Comparison of ENCODE assay signal across 8 cellular contexts in genomic region chr12:76470028-76470939, GRCh38.
DNase-seq lines count a peak whose midpoint lies in the region; ATAC-seq, FAIRE-seq and TF ChIP-seq lines count a peak whose summit lies in the region.

No MANE protein-coding gene starts in this region.

- no peaks in the 10 kb centered on the region for H3K9me1 ChIP-seq in K562 (ENCODE audit: control insufficient read depth, insufficient read depth, low read length)

- no peaks in the 10 kb centered on the region for H3K9me3 ChIP-seq in K562 (replicated peaks; ENCODE audit: control insufficient read depth, insufficient read depth, low read depth, low read length)

- FAIRE-seq in K562 (lab: Jason Lieb, UNC), result peak; percentile 78

- CTCF ChIA-PET in K562 (lab: Yijun Ruan, JAX; ENCODE audit: low intra/inter-chr PET ratio), result no interaction called here

- H3K27ac ChIP-seq in K562 (ENCODE audit: extremely low read depth, low read depth, low read length), result no peak overlapping the region

- no peaks in the 10 kb centered on the region for H3K27me3 ChIP-seq in K562 (ENCODE audit: control insufficient read depth in 2 of 2, insufficient read depth in 2 of 2, low read length in 2 of 2)

- H3K4me3 ChIP-seq in K562, result no peak overlapping the region

- TF ChIP-seq RAD21 in K562 (CRISPR knock-in tag; conservative IDR thresholded peaks at IDR 0.05 in 1 of 2, IDR thresholded peaks at IDR 0.05 in 1 of 2), result no peak

- BruUV-seq in K562 (replicated peaks; lab: Mats Ljungman, UMichigan), result no TSS peak

- H3K79me2 ChIP-seq in K562 (ENCODE audit: control insufficient read depth, insufficient read depth, low read length), result peaks cover 28% of the 10 kb centered on the region

- TF ChIP-seq POLR2A in K562 (conservative IDR thresholded peaks at IDR 0.05), result no peak

- POLR2A ChIA-PET in K562 (lab: Yijun Ruan, JAX), result no interaction called here

- H2AFZ ChIP-seq in K562 (ENCODE audit: low read depth, low read length), result no peak overlapping the region

- no peak for TF ChIP-seq CTCF in K562 (IDR thresholded peaks at IDR 0.05 in 2 of 3, conservative IDR thresholded peaks at IDR 0.05 in 1 of 3; ENCODE audit: insufficient read depth in 2 of 3, low read depth in 1 of 3, low read length in 3 of 3)

- no peak overlapping the region for H3K4me2 ChIP-seq in K562 (ENCODE audit: insufficient read depth, low read length)

- H3K4me1 ChIP-seq in K562 (replicated peaks in 1 of 2; ENCODE audit: control insufficient read depth in 2 of 2, insufficient read depth in 2 of 2, low read length in 2 of 2), result peaks cover 0 to 16% of the 10 kb centered on the region in 2 experiments; a peak in 2 of 5 replicates

- no peak overlapping the region for H3K9ac ChIP-seq in K562 (ENCODE audit: insufficient read depth in 1 of 2, low read depth in 2 of 2, low read length in 2 of 2)

- peaks cover 4% of the 10 kb centered on the region; the same call in 1 of the 2 replicates for H4K20me1 ChIP-seq in K562 (replicated peaks; ENCODE audit: control insufficient read depth, insufficient read depth, low read length)

- intact Hi-C loops in K562 (cut with micrococcal nuclease), result loop anchor here (5.0 kb wide), 2 partner anchors 87 to 117 kb away; partner anchors contain the start of gene OSBPL8

- in situ Hi-C loops in K562 (cut with MboI), result no loop called here

- 64% methylated on average over 7 of the region's 7 CpGs for WGBS in K562 (ENCODE audit: insufficient coverage, low coverage, missing lambda C conversion rate)

- DNase-seq in GDM1 (lab: John Stamatoyannopoulos, UW) (peak; percentile 28), HT-29 (ENCODE audit: low spot score) (peak; percentile 3), K562 (ENCODE audit: extremely low read depth in 1 of 4, low spot score in 3 of 4) (peak; percentile 28 to 71 (median 48)), middle frontal gyrus (ENCODE audit: extremely low spot score, low spot score) (peak; percentile 54), NCI-H2029 treated with DMSO at 0.1 percent for 48 hours (lab: John Stamatoyannopoulos, UW) (no peak), NCI-H345 (lab: John Stamatoyannopoulos, UW) (no peak), ecto neural progenitor cell (ENCODE audit: low spot score) (no peak)

- TF ChIP-seq EP300 in K562 (IDR thresholded peaks at IDR 0.05; ENCODE audit: low read length), result peak; percentile 39; the same call in 1 of the 2 replicates

- ATAC-seq in GM21528 (IDR thresholded peaks at IDR 0.05; ENCODE audit: low FRiP score, unreplicated experiment) (peak; percentile 76), K562 (peak; percentile 95)

- H3K36me3 ChIP-seq in K562 (ENCODE audit: control insufficient read depth, insufficient read depth, low read length), result no peaks in the 10 kb centered on the region

TF ChIP-seq in K562, 482 proteins besides CTCF, POLR2A, EP300 and RAD21 (continues in another document):
- TF ChIP-seq OTX1 (CRISPR knock-in tag; IDR thresholded peaks at IDR 0.05) (no peak), CREB3L1 (IDR thresholded peaks at IDR 0.05; ENCODE audit: borderline replicate concordance, low read depth) (no peak), YBX1 (IDR thresholded peaks at IDR 0.05) (no peak), NFATC3 (IDR thresholded peaks at IDR 0.05) (no peak), ZNF695 (CRISPR knock-in tag; IDR thresholded peaks at IDR 0.05) (no peak), NFIX (CRISPR knock-in tag; IDR thresholded peaks at IDR 0.05; ENCODE audit: low read depth) (no peak), E2F8 (IDR thresholded peaks at IDR 0.05; ENCODE audit: low read depth, partially characterized antibody) (no peak), TCF7 (IDR thresholded peaks at IDR 0.05; ENCODE audit: borderline replicate concordance) (no peak), CBX2 (IDR thresholded peaks at IDR 0.05; ENCODE audit: insufficient read depth, low read length, poor library complexity, severe bottlenecking) (no peak), ETV6 (IDR thresholded peaks at IDR 0.05; ENCODE audit: borderline replicate concordance in 1 of 2, low read depth in 2 of 2, low read length in 1 of 2) (no peak), ETV6 (CRISPR knock-in tag; IDR thresholded peaks at IDR 0.05; ENCODE audit: borderline replicate concordance) (no peak), PHB2 (IDR thresholded peaks at IDR 0.05; ENCODE audit: low read depth) (no peak), L3MBTL2 (IDR thresholded peaks at IDR 0.05) (no peak), JUND (IDR thresholded peaks at IDR 0.05; ENCODE audit: borderline replicate concordance, low read depth, low read length) (peak; percentile 91), JUND (tag; IDR thresholded peaks at IDR 0.05; ENCODE audit: borderline replicate concordance, low read depth, low read length) (peak; percentile 94), TCF7L2 (IDR thresholded peaks at IDR 0.05; ENCODE audit: low read depth, low read length) (no peak), FOXK1 (CRISPR knock-in tag; IDR thresholded peaks at IDR 0.05; ENCODE audit: borderline replicate concordance) (no peak), FOXJ3 (CRISPR knock-in tag; IDR thresholded peaks at IDR 0.05) (no peak), POLR3A (IDR thresholded peaks at IDR 0.05; ENCODE audit: borderline replicate concordance, extremely low read depth, insufficient read depth, insufficient read length) (no peak), ATF7 (IDR thresholded peaks at IDR 0.05) (peak; percentile 34; the same call in 1 of the 2 replicates), NFE2L1 (tag; IDR thresholded peaks at IDR 0.05; ENCODE audit: borderline replicate concordance, low read depth) (peak; percentile 71), THRA (IDR thresholded peaks at IDR 0.05) (no peak), SREBF1 (IDR thresholded peaks at IDR 0.05; ENCODE audit: borderline replicate concordance, low read depth, low read length) (no peak), ZNF212 (CRISPR knock-in tag; IDR thresholded peaks at IDR 0.05) (no peak), NFE2 (IDR thresholded peaks at IDR 0.05; ENCODE audit: low read depth) (peak; percentile 86), CSDE1 (IDR thresholded peaks at IDR 0.05) (no peak), ETS2 (tag; IDR thresholded peaks at IDR 0.05; ENCODE audit: borderline replicate concordance, poor library complexity, severe bottlenecking) (no peak), SMARCE1 (IDR thresholded peaks at IDR 0.05) (peak; percentile 33; the same call in 1 of the 2 replicates), RBM34 (IDR thresholded peaks at IDR 0.05; ENCODE audit: borderline replicate concordance, insufficient read depth, low read length) (no peak)
- TF ChIP-seq, protein P1, sequence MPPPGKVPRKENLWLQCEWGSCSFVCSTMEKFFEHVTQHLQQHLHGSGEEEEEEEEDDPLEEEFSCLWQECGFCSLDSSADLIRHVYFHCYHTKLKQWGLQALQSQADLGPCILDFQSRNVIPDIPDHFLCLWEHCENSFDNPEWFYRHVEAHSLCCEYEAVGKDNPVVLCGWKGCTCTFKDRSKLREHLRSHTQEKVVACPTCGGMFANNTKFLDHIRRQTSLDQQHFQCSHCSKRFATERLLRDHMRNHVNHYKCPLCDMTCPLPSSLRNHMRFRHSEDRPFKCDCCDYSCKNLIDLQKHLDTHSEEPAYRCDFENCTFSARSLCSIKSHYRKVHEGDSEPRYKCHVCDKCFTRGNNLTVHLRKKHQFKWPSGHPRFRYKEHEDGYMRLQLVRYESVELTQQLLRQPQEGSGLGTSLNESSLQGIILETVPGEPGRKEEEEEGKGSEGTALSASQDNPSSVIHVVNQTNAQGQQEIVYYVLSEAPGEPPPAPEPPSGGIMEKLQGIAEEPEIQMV (tag; conservative IDR thresholded peaks at IDR 0.05; ENCODE audit: low read depth), result no peak

Comparison
In these comparisons a context has a peak if more than half of its experiments do, and no peak if none do; other contexts are left out.
1. DNase-seq: peak in GDM1 (single experiment), HT-29 (single experiment), K562 (4 of 4) and middle frontal gyrus (single experiment); none in NCI-H2029 treated with DMSO at 0.1 percent for 48 hours (single experiment), NCI-H345 (single experiment) and ecto neural progenitor cell (single experiment).